8 cellular contexts compared by ENCODE assay signal in the genomic region with DNA sequence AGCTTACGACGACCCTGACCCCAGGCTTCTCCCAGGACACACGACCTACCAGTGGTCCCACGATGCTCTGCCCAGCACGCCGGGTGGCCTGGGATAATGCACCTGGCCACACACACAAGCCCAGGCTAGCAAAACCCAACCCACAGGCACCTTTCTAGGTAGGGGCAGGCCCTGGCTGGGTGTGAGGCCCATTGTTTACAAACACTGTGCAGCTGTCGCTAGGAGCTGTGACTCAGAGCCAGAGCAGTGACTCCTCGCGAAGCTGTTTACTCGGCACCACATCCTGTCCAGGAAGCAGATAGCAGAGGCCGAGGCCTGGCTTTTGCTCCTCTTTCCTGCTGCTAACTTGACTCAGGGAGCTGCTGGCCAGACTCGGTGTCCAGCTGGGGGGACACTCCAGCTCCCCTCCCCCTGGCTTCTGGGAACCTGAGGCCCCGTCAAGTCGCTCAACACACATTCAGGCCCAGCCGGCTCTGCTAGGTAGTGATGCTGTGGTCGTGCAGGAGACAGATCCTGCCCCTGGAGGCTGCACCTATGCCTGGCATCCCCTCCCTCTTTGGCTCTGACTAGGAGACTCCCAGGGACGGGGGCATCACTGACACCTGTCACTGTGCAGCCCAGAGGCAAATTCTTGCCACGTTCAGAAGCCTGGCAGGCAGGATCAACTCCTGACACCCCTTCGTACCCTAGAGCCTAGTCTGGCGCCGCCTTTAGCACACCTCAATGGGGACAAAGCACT. TPM values are rescaled to one million over a fixed set of nuclear protein-coding genes. Genes with fewer than 3 reads are reported as not detected.
DNase-seq lines count a peak whose midpoint lies in the region; ATAC-seq and TF ChIP-seq lines count a peak whose summit lies in the region.

No MANE protein-coding gene starts in this region.

- intact Hi-C loops in lower lobe of right lung (cut with DNase I): no loop called here

- no peak for TF ChIP-seq CTCF in lower lobe of right lung (IDR thresholded peaks at IDR 0.05)

- peak; percentile 80 for ATAC-seq in HG03060 (IDR thresholded peaks at IDR 0.05; ENCODE audit: low read depth, unreplicated experiment)
- peak; percentile 88 to 93 for ATAC-seq in lower lobe of right lung

- no peaks in the 10 kb centered on the region for H3K36me3 ChIP-seq in lower lobe of right lung

- H3K27me3 ChIP-seq in lower lobe of right lung (ENCODE audit: low read depth): no peaks in the 10 kb centered on the region

- H3K9me3 ChIP-seq in lower lobe of right lung: no peaks in the 10 kb centered on the region

- peaks cover 80% of the 10 kb centered on the region for H3K4me1 ChIP-seq in lower lobe of right lung

- DNase-seq in NOMO-1 (lab: John Stamatoyannopoulos, UW; ENCODE audit: unreplicated experiment in 2 of 2): peak; percentile 16 to 18
- DNase-seq in NOMO-1 treated with dmso at 0.1 percent for 144 hours (lab: John Stamatoyannopoulos, UW; ENCODE audit: unreplicated experiment): no peak
- DNase-seq in NCI-H2171 treated with DMSO at 0.1 percent for 48 hours (lab: John Stamatoyannopoulos, UW): peak; percentile 88
- DNase-seq in activated CD4-positive, alpha-beta T cell treated with anti-CD3 and anti-CD28 coated beads, Interleukin-2, amount 50 U/mL, for 4 hours: peak; percentile 80 to 83
- peak; percentile 99 for DNase-seq in dermis blood vessel endothelial cell
- peak; percentile 91 for DNase-seq in lower lobe of right lung
- peak in 2 of 3 experiments; percentile 65 to 70 for DNase-seq in stimulated activated CD4-positive, alpha-beta T cell treated with anti-CD3 and anti-CD28 coated beads, TNF-alpha, amount 100 ng/mL, for 4 hours (ENCODE audit: low read depth in 3 of 3)

- peak overlapping the region; percentile 93 for H3K27ac ChIP-seq in lower lobe of right lung

- H3K4me3 ChIP-seq in lower lobe of right lung: no peak overlapping the region

RNA-seq across cellular contexts. Expression of gene RALGDS, which starts 12.8 kb away (rescaled TPM):
- 68.7 and 68.9 TPM in 2 replicates for total RNA-seq in dermis blood vessel endothelial cell
- total RNA-seq in lower lobe of right lung: 71.1 TPM

RNA-seq across cellular contexts. Expression of gene GBGT1, which starts 29.9 kb away (rescaled TPM):
- total RNA-seq in dermis blood vessel endothelial cell (15.7 and 28.0 TPM in 2 replicates), lower lobe of right lung (38.5 TPM)
